ENCODE assay signal across 8 cellular contexts in the genomic region with DNA sequence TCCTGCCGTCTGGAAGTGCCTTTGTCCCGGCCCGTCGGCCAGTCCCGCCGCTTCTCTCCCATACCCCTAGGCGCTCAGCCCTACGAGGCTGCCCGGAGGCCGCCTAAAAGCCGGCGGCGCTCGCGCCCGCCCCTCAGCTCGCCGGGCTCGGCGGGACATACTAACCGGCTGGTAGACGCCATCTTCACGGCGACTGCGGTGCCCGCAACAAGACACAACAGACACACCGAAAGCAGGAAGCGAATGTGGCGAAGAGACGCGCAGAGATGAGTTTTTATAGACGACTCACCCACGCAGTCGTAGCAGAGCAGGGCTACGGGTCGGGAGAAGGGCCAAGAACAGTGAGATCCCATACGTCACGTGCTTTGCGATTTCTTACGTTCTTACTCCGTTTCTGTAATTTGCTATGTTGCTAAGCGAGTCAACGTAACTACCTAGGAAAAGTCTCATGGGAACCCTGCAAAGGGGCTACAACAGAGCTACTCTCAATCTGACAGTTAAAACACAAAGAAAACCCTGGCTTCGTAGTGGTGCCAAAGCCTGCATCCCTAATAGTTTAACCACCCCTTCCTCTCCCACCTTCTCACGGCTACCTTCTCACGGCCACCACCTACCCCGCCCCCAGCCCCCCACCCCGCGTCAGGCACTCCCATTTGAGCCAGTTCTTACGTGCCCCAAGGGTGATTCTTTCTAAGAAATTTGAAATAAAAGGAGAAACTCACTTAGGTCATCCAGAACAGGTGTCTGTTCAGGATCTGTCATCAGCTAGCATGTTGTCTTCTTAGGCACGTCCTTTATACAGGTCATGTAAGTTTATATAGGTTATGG. TPM values are rescaled to one million over a fixed set of nuclear protein-coding genes. Genes with fewer than 3 reads are reported as not detected.
DNase-seq lines count a peak whose midpoint lies in the region; ATAC-seq and TF ChIP-seq lines count a peak whose summit lies in the region.

A gene with protein sequence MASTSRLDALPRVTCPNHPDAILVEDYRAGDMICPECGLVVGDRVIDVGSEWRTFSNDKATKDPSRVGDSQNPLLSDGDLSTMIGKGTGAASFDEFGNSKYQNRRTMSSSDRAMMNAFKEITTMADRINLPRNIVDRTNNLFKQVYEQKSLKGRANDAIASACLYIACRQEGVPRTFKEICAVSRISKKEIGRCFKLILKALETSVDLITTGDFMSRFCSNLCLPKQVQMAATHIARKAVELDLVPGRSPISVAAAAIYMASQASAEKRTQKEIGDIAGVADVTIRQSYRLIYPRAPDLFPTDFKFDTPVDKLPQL (minus strand): TSS at position 250 of the 828 bp plus-strand sequence. CDS start 68 bp downstream, at position 182.

- CTCF ChIA-PET in naive thymus-derived CD4-positive, alpha-beta T cell (lab: Charles Lee) = interaction anchor here (0.6 to 0.8 kb wide), 4 partner anchors 11 to 163 kb away, joined by 3 read pairs; no protein-coding TSS in a partner anchor

- H3K4me1 Mint-ChIP-seq in naive thymus-derived CD4-positive, alpha-beta T cell = peaks cover 23 to 59% (median 48%) of the 10 kb centered on the region in 7 donors
- peaks cover 21 to 22% of the 10 kb centered on the region in 2 donors for H3K4me1 Mint-ChIP-seq in stimulated activated naive B cell treated with anti-CD40 and anti-IgM and Interleukin-4, amounts not matched to agents 10 μg/mL and 1 μg/mL and 100 μg/mL, for 72 hours

- H3K9ac ChIP-seq in DND-41 (ENCODE audit: low read depth, low read length) = peak within 1 kb of the TSS; percentile 72
- H3K9ac ChIP-seq in GM23248 = peak within 1 kb of the TSS; percentile 93
- peak within 1 kb of the TSS; percentile 97 for H3K9ac ChIP-seq in fibroblast of lung (ENCODE audit: insufficient read depth, low read length)

- peaks cover 0 to 2% (median 0%) of the 10 kb centered on the region in 5 donors for H3K27me3 Mint-ChIP-seq in naive thymus-derived CD4-positive, alpha-beta T cell
- no peaks in the 10 kb centered on the region for H3K27me3 Mint-ChIP-seq in stimulated activated naive B cell treated with anti-CD40 and anti-IgM and Interleukin-4, amounts not matched to agents 10 μg/mL and 1 μg/mL and 100 μg/mL, for 72 hours

- H2AFZ ChIP-seq in DND-41 (ENCODE audit: low read depth, low read length) = peak within 1 kb of the TSS; percentile 92
- peak within 1 kb of the TSS; percentile 86 for H2AFZ ChIP-seq in GM23248
- H2AFZ ChIP-seq in fibroblast of lung (ENCODE audit: low read length) = peak within 1 kb of the TSS; percentile 89

- TF ChIP-seq CTCF in DND-41 (IDR thresholded peaks at IDR 0.05; ENCODE audit: borderline replicate concordance, extremely low read depth, low read length, poor library complexity, severe bottlenecking) (no peak), fibroblast of lung (conservative IDR thresholded peaks at IDR 0.05 in 1 of 2, IDR thresholded peaks at IDR 0.05 in 1 of 2; ENCODE audit: low read depth in 1 of 2, low read length in 2 of 2) (no peak)

- peaks cover 37% of the 10 kb centered on the region for H3K4me1 ChIP-seq in DND-41 (ENCODE audit: insufficient read depth, low read length)
- peaks cover 27% of the 10 kb centered on the region for H3K4me1 ChIP-seq in GM23248 (ENCODE audit: insufficient read depth)
- H3K4me1 ChIP-seq in fibroblast of lung (ENCODE audit: control insufficient read depth, extremely low read depth, insufficient read depth, low read length) = peaks cover 4% of the 10 kb centered on the region
- peaks cover 26 to 27% of the 10 kb centered on the region in 2 donors for H3K4me1 ChIP-seq in naive thymus-derived CD4-positive, alpha-beta T cell (ENCODE audit: control insufficient read depth in 2 of 2, insufficient read depth in 2 of 2, low read length in 2 of 2)

- intact Hi-C loops in naive thymus-derived CD4-positive, alpha-beta T cell (cut with micrococcal nuclease) = loop anchor here (1.0 to 5.0 kb wide), 16 partner anchors 13 to 1977 kb away; a partner anchor contains a TSS

- H3K9me2 ChIP-seq in GM23248 (ENCODE audit: insufficient read depth) = no peaks in the 10 kb centered on the region

- DNase-seq in DND-41 = peak; percentile 94
- peak; percentile 96 for DNase-seq in GM23248
- peak; percentile 95 for DNase-seq in LHCN-M2 (ENCODE audit: low read depth)
- DNase-seq in RPMI8226 = peak; percentile 92
- DNase-seq in activated T-helper 1 cell treated with anti-CD3 and anti-CD28 coated beads, Interleukin-2, amount 50 U/mL, for 16 hours (ENCODE audit: low read depth in 1 of 2, low spot score in 1 of 2) = peak; percentile 82 to 87
- peak; percentile 96 to 98 for DNase-seq in fibroblast of lung (ENCODE audit: low read depth in 2 of 2)
- peak; percentile 86 to 96 (median 94) for DNase-seq in naive thymus-derived CD4-positive, alpha-beta T cell
- DNase-seq in stimulated activated naive B cell treated with anti-CD40 and anti-IgM and Interleukin-4, amounts not matched to agents 10 μg/mL and 1 μg/mL and 100 μg/mL, for 72 hours = peak; percentile 93

- H4K20me1 ChIP-seq in DND-41 (ENCODE audit: insufficient read depth, low read length) = peaks cover 21% of the 10 kb centered on the region; the same call in 1 of the 2 replicates
- H4K20me1 ChIP-seq in GM23248 (ENCODE audit: insufficient read depth) = no peaks in the 10 kb centered on the region
- H4K20me1 ChIP-seq in fibroblast of lung (ENCODE audit: control insufficient read depth, extremely low read depth, insufficient read depth, low read length) = no peaks in the 10 kb centered on the region

- H3K4me3 Mint-ChIP-seq in naive thymus-derived CD4-positive, alpha-beta T cell = peak within 1 kb of the TSS; percentile 87 to 99 (median 95)
- peak within 1 kb of the TSS; percentile 92 to 98 for H3K4me3 Mint-ChIP-seq in stimulated activated naive B cell treated with anti-CD40 and anti-IgM and Interleukin-4, amounts not matched to agents 10 μg/mL and 1 μg/mL and 100 μg/mL, for 72 hours

- H3F3A ChIP-seq in GM23248 (ENCODE audit: insufficient read depth) = no peaks in the 10 kb centered on the region

- peaks cover 48% of the 10 kb centered on the region for H3K79me2 ChIP-seq in DND-41 (ENCODE audit: insufficient read depth, low read length)
- peaks cover 48% of the 10 kb centered on the region for H3K79me2 ChIP-seq in GM23248 (ENCODE audit: insufficient read depth)
- H3K79me2 ChIP-seq in fibroblast of lung (ENCODE audit: control insufficient read depth, insufficient read depth, low read length) = peaks cover 39% of the 10 kb centered on the region

- H3K4me3 ChIP-seq in DND-41 (ENCODE audit: low read depth in 1 of 2, low read length in 2 of 2) (peak within 1 kb of the TSS; percentile 43 to 72), GM23248 (peak within 1 kb of the TSS; percentile 98), fibroblast of lung (replicated peaks in 1 of 4; ENCODE audit: control extremely low read depth in 1 of 4, insufficient read depth in 1 of 4, low read depth in 3 of 4, low read length in 4 of 4) (peak within 1 kb of the TSS; percentile 87 to 93 (median 90))
- H3K4me3 ChIP-seq in naive thymus-derived CD4-positive, alpha-beta T cell (ENCODE audit: low read length) = peak within 1 kb of the TSS; percentile 86

- H3K9me3 ChIP-seq in DND-41 (ENCODE audit: insufficient read depth, low read length, severe bottlenecking) (no peaks in the 10 kb centered on the region), GM23248 (ENCODE audit: low read depth) (no peaks in the 10 kb centered on the region), fibroblast of lung (ENCODE audit: control insufficient read depth, insufficient read depth, low read depth, low read length) (no peaks in the 10 kb centered on the region)
- H3K9me3 ChIP-seq in naive thymus-derived CD4-positive, alpha-beta T cell (ENCODE audit: control insufficient read depth in 2 of 3, low read length in 3 of 3) = no peaks in the 10 kb centered on the region

- in situ Hi-C loops in GM23248 (cut with MboI) = no loop called here

- H3K27ac ChIP-seq in DND-41 (ENCODE audit: low read length) (peak within 1 kb of the TSS; percentile 85), GM23248 (peak within 1 kb of the TSS; percentile 79), fibroblast of lung (ENCODE audit: insufficient read depth, low read length) (peak within 1 kb of the TSS; percentile 93)
- H3K27ac ChIP-seq in naive thymus-derived CD4-positive, alpha-beta T cell (ENCODE audit: low read depth, low read length) = peak within 1 kb of the TSS; percentile 91

- peaks cover 0 to 5% (median 0%) of the 10 kb centered on the region in 11 donors for H3K9me3 Mint-ChIP-seq in naive thymus-derived CD4-positive, alpha-beta T cell
- H3K9me3 Mint-ChIP-seq in stimulated activated naive B cell treated with anti-CD40 and anti-IgM and Interleukin-4, amounts not matched to agents 10 μg/mL and 1 μg/mL and 100 μg/mL, for 72 hours = peaks cover 0 to 2% of the 10 kb centered on the region in 2 donors

- POLR2A ChIA-PET in naive thymus-derived CD4-positive, alpha-beta T cell (lab: Charles Lee) = interaction anchor here (0.5 to 2.0 kb wide), 11 partner anchors 14 to 930 kb away, joined by 3 to 18 read pairs (median 3); a partner anchor contains a TSS

- H3K36me3 ChIP-seq in DND-41 (ENCODE audit: insufficient read depth, low read length) (peaks cover 12% of the 10 kb centered on the region), GM23248 (ENCODE audit: low read depth) (peaks cover 9% of the 10 kb centered on the region; the same call in 1 of the 2 replicates), fibroblast of lung (ENCODE audit: control insufficient read depth, insufficient read depth, low read length) (no peaks in the 10 kb centered on the region)
- peaks cover 0 to 12% (median 0%) of the 10 kb centered on the region in 3 experiments for H3K36me3 ChIP-seq in naive thymus-derived CD4-positive, alpha-beta T cell (ENCODE audit: control insufficient read depth in 2 of 3, insufficient read depth in 3 of 3, low read length in 3 of 3)

- 1% methylated on average over 51 of the region's 51 CpGs for WGBS in GM23248 (ENCODE audit: low coverage in 1 of 2, low lambda C conversion rate in 2 of 2, missing lambda C conversion rate in 2 of 2), 2 experiments

- H3K27me3 ChIP-seq in DND-41 (ENCODE audit: insufficient read depth, low read length, poor library complexity) = no peaks in the 10 kb centered on the region
- H3K27me3 ChIP-seq in GM23248 (replicated peaks; ENCODE audit: insufficient read depth) = no peaks in the 10 kb centered on the region
- no peaks in the 10 kb centered on the region for H3K27me3 ChIP-seq in fibroblast of lung (ENCODE audit: control insufficient read depth, insufficient read depth, low read length)
- no peaks in the 10 kb centered on the region for H3K27me3 ChIP-seq in naive thymus-derived CD4-positive, alpha-beta T cell (ENCODE audit: control insufficient read depth in 2 of 2, insufficient read depth in 2 of 2, low read length in 2 of 2)

- peaks cover 0 to 9% (median 0%) of the 10 kb centered on the region in 5 donors for H3K36me3 Mint-ChIP-seq in naive thymus-derived CD4-positive, alpha-beta T cell
- peaks cover 5 to 13% of the 10 kb centered on the region in 2 donors for H3K36me3 Mint-ChIP-seq in stimulated activated naive B cell treated with anti-CD40 and anti-IgM and Interleukin-4, amounts not matched to agents 10 μg/mL and 1 μg/mL and 100 μg/mL, for 72 hours

- H3K27ac Mint-ChIP-seq in naive thymus-derived CD4-positive, alpha-beta T cell = peak within 1 kb of the TSS; percentile 93 to 98 (median 97)
- peak within 1 kb of the TSS; percentile 99 for H3K27ac Mint-ChIP-seq in stimulated activated naive B cell treated with anti-CD40 and anti-IgM and Interleukin-4, amounts not matched to agents 10 μg/mL and 1 μg/mL and 100 μg/mL, for 72 hours

- peak; percentile 89 for ATAC-seq in DND-41 (ENCODE audit: insufficient read depth, low read depth)
- peak; percentile 97 for ATAC-seq in naive thymus-derived CD4-positive, alpha-beta T cell
- ATAC-seq in stimulated activated naive B cell treated with anti-CD40 and anti-IgM and Interleukin-4, amounts not matched to agents 10 μg/mL and 1 μg/mL and 100 μg/mL, for 72 hours (replicated peaks) = peak; percentile 90 to 91

- H3K4me2 ChIP-seq in DND-41 (ENCODE audit: insufficient read depth, low read length) (peak within 1 kb of the TSS; percentile 78), GM23248 (ENCODE audit: unreplicated experiment) (peak within 1 kb of the TSS; percentile 89), fibroblast of lung (ENCODE audit: extremely low read depth, insufficient read depth, low read length) (peak within 1 kb of the TSS; percentile 94)

RNA-seq across cellular contexts. Expression of the gene that starts here (rescaled TPM):
- total RNA-seq in GM23248 (2014; rRNA removed; shearing (Covaris generic)) = 25.7 and 28.9 TPM in 2 replicates
- polyA plus RNA-seq in GM23248 (2016; fragmentation: Nextera tagmentation; extraction: Ambion mirVana) (32.2 and 35.2 TPM in 2 replicates), fibroblast of lung (38.2 and 42.2 TPM in 2 replicates)
- total RNA-seq in LHCN-M2 (2014; rRNA removed) (36.1 and 44.9 TPM in 2 replicates), fibroblast of lung (36.2 and 37.8 TPM in 2 replicates)
- 18.2 TPM for polyA plus RNA-seq in LHCN-M2 (2012)
- polyA plus RNA-seq in fibroblast of lung (2012) = 21.7 and 26.4 TPM in 2 replicates
- 9.7 and 11.5 TPM in 2 replicates for polyA minus RNA-seq in fibroblast of lung (ENCODE audit: low replicate concordance)
- 10 to 100 TPM; 41.3 to 53.6 (median 47.3) TPM for total RNA-seq in naive thymus-derived CD4-positive, alpha-beta T cell
- polyA plus RNA-seq in naive thymus-derived CD4-positive, alpha-beta T cell = 10 to 100 TPM; 56.1 to 88.4 TPM

Comparison
In these comparisons a context has a peak if more than half of its experiments do, and no peak if none do; other contexts are left out.
1. Peak in every context shown above with its lines: DNase-seq, ATAC-seq, H3K4me3 ChIP-seq and H3K27ac ChIP-seq.